Comparison of ENCODE assay signal across 29 cellular contexts in the genomic region with DNA sequence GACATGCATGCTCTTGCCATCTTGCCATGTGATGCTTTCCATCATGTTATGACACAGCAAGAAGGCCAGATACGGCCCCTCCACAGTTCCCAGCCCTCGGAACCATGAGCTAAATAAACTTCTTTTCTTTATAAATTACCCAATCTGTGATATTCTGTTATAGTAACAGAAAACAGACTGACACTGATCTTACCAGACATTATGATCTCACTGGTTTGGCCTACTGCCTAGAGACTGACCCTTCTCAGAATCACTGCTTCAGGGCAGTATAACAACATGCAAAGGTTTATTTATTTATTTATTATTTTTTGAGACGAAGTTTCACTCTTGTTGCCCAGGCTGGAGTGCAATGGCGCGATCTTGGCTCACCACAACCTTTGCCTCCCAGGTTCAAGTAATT.
"Had no signal": no experiment of that assay in that cellular context is flagged by ENCODE, and none has a peak within 500 bp of the region (broad histone marks: within the 10 kb centered on the region; RNA-seq: fewer than 3 reads in every experiment).

No MANE protein-coding gene starts in this region.

- H3K27ac Mint-ChIP-seq: activated CD4-positive, alpha-beta T cell treated with anti-CD3 and anti-CD28 coated beads, Interleukin-2, amount 10 ng/mL, durations not matched to agents 7 days and 5 days; activated CD8-positive, alpha-beta T cell treated with anti-CD3 and anti-CD28 coated beads for 36 hours; activated naive CD8-positive, alpha-beta T cell treated with anti-CD3 and anti-CD28 coated beads, Interleukin-2, amount 50 U/mL, for 24 hours; activated T-helper 1 cell treated with anti-CD3 and anti-CD28 coated beads, Interleukin-12 subunit alpha, Interleukin-12 subunit beta, Interleukin-2, Interleukin-4 antibody, amounts not matched to agents 30 ng/mL and 10 ng/mL and 1 ng/mL, durations not matched to agents 14 hours and 24 hours and 36 hours; naive B cell; type B pancreatic cell had no signal

- H3K4me3 Mint-ChIP-seq: activated CD4-positive, alpha-beta T cell treated with anti-CD3 and anti-CD28 coated beads, Interleukin-2, amount 10 ng/mL, durations not matched to agents 7 days and 5 days; activated CD8-positive, alpha-beta T cell treated with anti-CD3 and anti-CD28 coated beads for 36 hours; activated naive CD8-positive, alpha-beta T cell treated with anti-CD3 and anti-CD28 coated beads, Interleukin-2, amount 50 U/mL, for 24 hours; activated T-helper 1 cell treated with anti-CD3 and anti-CD28 coated beads, Interleukin-12 subunit alpha, Interleukin-12 subunit beta, Interleukin-2, Interleukin-4 antibody, amounts not matched to agents 30 ng/mL and 10 ng/mL and 1 ng/mL, durations not matched to agents 14 hours and 24 hours and 36 hours; central memory CD8-positive, alpha-beta T cell; naive B cell; stimulated activated naive B cell treated with anti-CD40 and anti-IgM and Interleukin-4, amounts not matched to agents 10 μg/mL and 1 μg/mL and 100 μg/mL, for 72 hours; type B pancreatic cell had no signal

- ATAC-seq: activated CD8-positive, alpha-beta T cell treated with anti-CD3 and anti-CD28 coated beads for 36 hours; activated naive CD8-positive, alpha-beta T cell treated with anti-CD3 and anti-CD28 coated beads, Interleukin-2, amount 50 U/mL, for 24 hours; gastroesophageal sphincter; heart left ventricle; left cardiac atrium; mucosa of descending colon; sciatic nerve; stimulated activated naive B cell treated with anti-CD40 and anti-IgM and Interleukin-4, amounts not matched to agents 10 μg/mL and 1 μg/mL and 100 μg/mL, for 72 hours had no signal

- DNase-seq: activated CD4-positive, alpha-beta T cell treated with anti-CD3 and anti-CD28 coated beads, Interleukin-2, amount 10 ng/mL, durations not matched to agents 7 days and 5 days; activated CD4-positive, CD25-positive, alpha-beta regulatory T cell treated with anti-CD3 and anti-CD28 coated beads, Interleukin-2, amount 50 U/mL, for 72 hours; activated CD8-positive, alpha-beta T cell treated with anti-CD3 and anti-CD28 coated beads for 36 hours; activated gamma-delta T cell; activated naive CD4-positive, alpha-beta T cell treated with anti-CD3 and anti-CD28 coated beads, Interleukin-2, amount 50 U/mL, for 16 hours; activated naive CD8-positive, alpha-beta T cell treated with anti-CD3 and anti-CD28 coated beads, Interleukin-2, amount 50 U/mL, for 24 hours; aorta; colonic mucosa; heart left ventricle; islet precursor cell; left cardiac atrium; mesendoderm; mucosa of descending colon; naive B cell; nucleus accumbens; posterior cingulate gyrus; small intestine; stimulated activated CD4-positive, alpha-beta T cell treated with anti-CD3 and anti-CD28 coated beads, Interleukin-15, amount 100 ng/mL, for 24 hours; stimulated activated naive B cell treated with anti-CD40 and anti-IgM and Interleukin-4, amounts not matched to agents 10 μg/mL and 1 μg/mL and 100 μg/mL, for 72 hours; T-helper 1 cell; testis; WERI-Rb-1 had no signal

- H3K4me1 Mint-ChIP-seq: activated naive CD8-positive, alpha-beta T cell treated with anti-CD3 and anti-CD28 coated beads, Interleukin-2, amount 50 U/mL, for 24 hours; central memory CD8-positive, alpha-beta T cell; naive B cell had no signal

- H3K4me3 ChIP-seq: colonic mucosa, esophagus muscularis mucosa, gastroesophageal sphincter, heart left ventricle, mucosa of descending colon, testis, vagina had no signal
